In genomic region chr9:134558124-134558805, GRCh38 we compare ENCODE assay signal across 32 cellular contexts.
DNase-seq lines count a peak whose midpoint lies in the region; ATAC-seq and TF ChIP-seq lines count a peak whose summit lies in the region.
"Had no signal": no experiment of that assay in that cellular context is flagged by ENCODE, and none has a peak within 500 bp of the region (broad histone marks: within the 10 kb centered on the region; RNA-seq: fewer than 3 reads in every experiment).

No MANE protein-coding gene starts in this region.

- H3K9me3 ChIP-seq in suprapubic skin (no peaks in the 10 kb centered on the region), transverse colon (no peaks in the 10 kb centered on the region)
- H3K9me3 ChIP-seq: esophagus squamous epithelium, pancreas had no signal

- no peaks in the 10 kb centered on the region for H3K27me3 ChIP-seq in brain microvascular endothelial cell (replicated peaks)
- peaks cover 5% of the 10 kb centered on the region for H3K27me3 ChIP-seq in suprapubic skin
- no peaks in the 10 kb centered on the region for H3K27me3 ChIP-seq in transverse colon
- H3K27me3 ChIP-seq: pancreas had no signal

- in situ Hi-C loops in brain microvascular endothelial cell (cut with HindIII; ENCODE audit: low pct_ligation_motif_present, low sequenced_read_pairs), result loop anchor here (25.0 kb wide), 1 partner anchor 96 kb away; no protein-coding TSS in a partner anchor
- in situ Hi-C loops in transverse colon (cut with MboI; ENCODE audit: low pct_ligation_motif_present in 1 of 4, low pct_unique_long_range_greater_than_20kb in 1 of 4, low sequenced_read_pairs in 3 of 4), result no loop called here

- H3K9me3 Mint-ChIP-seq in effector memory CD8-positive, alpha-beta T cell, result peaks cover 0 to 2% of the 10 kb centered on the region in 2 donors
- H3K9me3 Mint-ChIP-seq: activated naive CD8-positive, alpha-beta T cell treated with anti-CD3 and anti-CD28 coated beads for 36 hours; stimulated activated naive CD8-positive, alpha-beta T cell treated with anti-CD3 and anti-CD28 coated beads, Interleukin-15, amount 100 ng/mL, for 72 hours; T-helper 2 cell treated with Interferon-gamma antibody and Interleukin-4, amounts not matched to agents 5 μg/mL and 100 μg/mL, for 36 hours had no signal

- H3K4me3 Mint-ChIP-seq in effector memory CD8-positive, alpha-beta T cell, result no peak overlapping the region
- H3K4me3 Mint-ChIP-seq: activated CD4-positive, alpha-beta memory T cell treated with anti-CD3 and anti-CD28 coated beads for 36 hours; activated naive CD8-positive, alpha-beta T cell treated with anti-CD3 and anti-CD28 coated beads for 36 hours; stimulated activated naive CD8-positive, alpha-beta T cell treated with anti-CD3 and anti-CD28 coated beads, Interleukin-15, amount 100 ng/mL, for 72 hours; T-helper 2 cell treated with Interferon-gamma antibody and Interleukin-4, amounts not matched to agents 5 μg/mL and 100 μg/mL, for 36 hours had no signal

- H3K4me1 ChIP-seq in suprapubic skin, result peaks cover 12% of the 10 kb centered on the region
- H3K4me1 ChIP-seq in transverse colon, result no peaks in the 10 kb centered on the region
- H3K4me1 ChIP-seq: Caco-2, foreskin keratinocyte, pancreas had no signal

- intact Hi-C loops in transverse colon (cut with DNase I; ENCODE audit: low total_unique reads), result no loop called here

- no peaks in the 10 kb centered on the region for H3K36me3 ChIP-seq in brain microvascular endothelial cell (replicated peaks)
- H3K36me3 ChIP-seq in suprapubic skin, result no peaks in the 10 kb centered on the region
- H3K36me3 ChIP-seq in transverse colon, result no peaks in the 10 kb centered on the region
- H3K36me3 ChIP-seq: esophagus squamous epithelium, heart right ventricle, pancreas had no signal

- H3K36me3 Mint-ChIP-seq in effector memory CD8-positive, alpha-beta T cell (ENCODE audit: insufficient read depth), result no peaks in the 10 kb centered on the region
- H3K36me3 Mint-ChIP-seq: activated CD4-positive, alpha-beta memory T cell treated with anti-CD3 and anti-CD28 coated beads for 36 hours; activated naive CD8-positive, alpha-beta T cell treated with anti-CD3 and anti-CD28 coated beads for 36 hours had no signal

- H3K4me3 ChIP-seq in brain microvascular endothelial cell (ENCODE audit: low read depth, low read length) (no peak overlapping the region), suprapubic skin (no peak overlapping the region), transverse colon (no peak overlapping the region)
- H3K4me3 ChIP-seq: esophagus squamous epithelium, heart right ventricle, lung, pancreas had no signal

- TF ChIP-seq CTCF in brain microvascular endothelial cell (IDR thresholded peaks at IDR 0.05; ENCODE audit: low read depth, low read length, missing control alignments) (peak; percentile 10), suprapubic skin (IDR thresholded peaks at IDR 0.05) (no peak), transverse colon (IDR thresholded peaks at IDR 0.05) (no peak)

- TF ChIP-seq POLR2A in suprapubic skin (IDR thresholded peaks at IDR 0.05), result no peak
- no peak for TF ChIP-seq POLR2A in transverse colon (IDR thresholded peaks at IDR 0.05)

- 89% methylated on average over 11 of the region's 16 CpGs for WGBS in suprapubic skin
- whole genome bisulfite sequencing in transverse colon (ENCODE audit: low coverage in 1 of 2), 2 donors, result 78 to 86% methylated on average over 13 to 16 of the region's 16 CpGs

- no peak for TF ChIP-seq EP300 in suprapubic skin (IDR thresholded peaks at IDR 0.05)
- no peak for TF ChIP-seq EP300 in transverse colon (IDR thresholded peaks at IDR 0.05; ENCODE audit: low read depth)

- H3K27ac ChIP-seq in brain microvascular endothelial cell (no peak overlapping the region), suprapubic skin (no peak overlapping the region), transverse colon (no peak overlapping the region)
- H3K27ac ChIP-seq: 22Rv1, C4-2B, esophagus squamous epithelium, foreskin keratinocyte, heart right ventricle, pancreas had no signal

- H3K27ac Mint-ChIP-seq in effector memory CD8-positive, alpha-beta T cell, result no peak overlapping the region
- H3K27ac Mint-ChIP-seq: activated CD4-positive, alpha-beta memory T cell treated with anti-CD3 and anti-CD28 coated beads for 36 hours; activated naive CD8-positive, alpha-beta T cell treated with anti-CD3 and anti-CD28 coated beads for 36 hours; stimulated activated naive CD8-positive, alpha-beta T cell treated with anti-CD3 and anti-CD28 coated beads, Interleukin-15, amount 100 ng/mL, for 72 hours; T-helper 2 cell treated with Interferon-gamma antibody and Interleukin-4, amounts not matched to agents 5 μg/mL and 100 μg/mL, for 36 hours had no signal

- ATAC-seq in left lobe of liver (no peak), GM18870 (IDR thresholded peaks at IDR 0.05; ENCODE audit: unreplicated experiment) (no peak)
- ATAC-seq in effector memory CD8-positive, alpha-beta T cell (replicated peaks), result no peak
- ATAC-seq: foreskin keratinocyte; heart right ventricle; pancreas; stimulated activated naive CD8-positive, alpha-beta T cell treated with anti-CD3 and anti-CD28 coated beads, Interleukin-15, amount 100 ng/mL, for 72 hours had no signal

- DNase-seq in activated CD8-positive, alpha-beta memory T cell treated with anti-CD3 and anti-CD28 coated beads, Interleukin-2, amount 50 U/mL, for 4 hours, result peak; percentile 5
- no peak for DNase-seq in activated CD8-positive, alpha-beta memory T cell treated with anti-CD3 and anti-CD28 coated beads for 24 hours
- DNase-seq in brain microvascular endothelial cell (no peak), left lobe of liver (ENCODE audit: low spot score) (peak; percentile 10), suprapubic skin (ENCODE audit: low spot score in 2 of 2) (peak; percentile 21 to 26), transverse colon (no peak)
- no peak for DNase-seq in effector memory CD8-positive, alpha-beta T cell
- DNase-seq: activated CD4-positive, alpha-beta T cell treated with anti-CD3 and anti-CD28 coated beads for 1 hour; activated CD8-positive, alpha-beta memory T cell treated with anti-CD3 and anti-CD28 coated beads, Interleukin-2, amount 50 U/mL, for 48 hours; activated naive CD8-positive, alpha-beta T cell treated with anti-CD3 and anti-CD28 coated beads for 36 hours; cortex of kidney; DMS53; esophagus squamous epithelium; foreskin keratinocyte; heart right ventricle; Karpas-422; kidney glomerular epithelial cell; NCI-H146; NCI-H226; NCI-H526 treated with DMSO at 0.1 percent for 48 hours; retina; SHP77 treated with DMSO at 0.1 percent for 48 hours; stimulated activated CD8-positive, alpha-beta memory T cell treated with anti-CD3 and anti-CD28 coated beads, Interleukin-4, amount 100 ng/mL, for 48 hours; stimulated activated naive CD8-positive, alpha-beta T cell treated with anti-CD3 and anti-CD28 coated beads, Interleukin-15, amount 100 ng/mL, for 72 hours had no signal

- peaks cover 0 to 5% of the 10 kb centered on the region in 2 donors for H3K4me1 Mint-ChIP-seq in effector memory CD8-positive, alpha-beta T cell (ENCODE audit: low read depth in 2 of 2)

- peaks cover 21 to 64% of the 10 kb centered on the region in 2 donors for H3K27me3 Mint-ChIP-seq in effector memory CD8-positive, alpha-beta T cell
- H3K27me3 Mint-ChIP-seq: activated naive CD8-positive, alpha-beta T cell treated with anti-CD3 and anti-CD28 coated beads for 36 hours had no signal

Comparison
In these comparisons a context has a peak if more than half of its experiments do, and no peak if none do; other contexts are left out.
1. DNase-seq: peak in activated CD8-positive, alpha-beta memory T cell treated with anti-CD3 and anti-CD28 coated beads, Interleukin-2, amount 50 U/mL, for 4 hours (single experiment), left lobe of liver (single experiment) and suprapubic skin (2 of 2); none in activated CD8-positive, alpha-beta memory T cell treated with anti-CD3 and anti-CD28 coated beads for 24 hours (single experiment), brain microvascular endothelial cell (single experiment), transverse colon (single experiment) and effector memory CD8-positive, alpha-beta T cell (0 of 3).